8 cellular contexts compared by ENCODE assay signal in genomic region chr5:32942225-32942989, GRCh38.
A peak's percentile ranks its signal among the peaks of the same experiment; 100 is the strongest.
DNase-seq lines count a peak whose midpoint lies in the region; ATAC-seq and TF ChIP-seq lines count a peak whose summit lies in the region.

No MANE protein-coding gene starts in this region.

- TF ChIP-seq POLR2A in GM18505 (IDR thresholded peaks at IDR 0.05; ENCODE audit: borderline replicate concordance, extremely low read depth, insufficient read depth, insufficient read length) (no peak), lower leg skin (IDR thresholded peaks at IDR 0.05) (no peak)

- DNase-seq in A673 (ENCODE audit: low spot score) (peak; percentile 40), glomerular visceral epithelial cell (ENCODE audit: extremely low spot score) (peak; percentile 19), lower leg skin (ENCODE audit: low spot score in 2 of 2) (no peak), foreskin melanocyte (no peak), cerebellum (ENCODE audit: low spot score) (no peak)

- H3K9me2 ChIP-seq in OCI-LY1 (ENCODE audit: low read depth, low read length), result no peaks in the 10 kb centered on the region

- intact Hi-C loops in A673 (cut with micrococcal nuclease; ENCODE audit: unreplicated experiment), result no loop called here
- intact Hi-C loops in lower leg skin (cut with DNase I; ENCODE audit: low total_unique reads), result no loop called here

- H3K36me3 ChIP-seq in A673 (ENCODE audit: insufficient read depth, low read length, poor library complexity, severe bottlenecking) (no peaks in the 10 kb centered on the region), OCI-LY1 (ENCODE audit: insufficient read depth, low read length) (no peaks in the 10 kb centered on the region)

- no peaks in the 10 kb centered on the region for H3F3A ChIP-seq in OCI-LY1 (ENCODE audit: insufficient read depth, low read length)

- POLR2A ChIA-PET in A673 (lab: Charles Lee; ENCODE audit: low non-redundant PET), result no interaction called here

- H4K20me1 ChIP-seq in OCI-LY1 (ENCODE audit: insufficient read depth, low read length), result no peaks in the 10 kb centered on the region

- no peaks in the 10 kb centered on the region for H3K79me2 ChIP-seq in OCI-LY1 (ENCODE audit: insufficient read depth, low read length)

- BruUV-seq in A673 (replicated peaks; lab: Mats Ljungman, UMichigan), result no TSS peak

- H3K4me3 ChIP-seq in A673 (ENCODE audit: low read depth, low read length, poor library complexity, severe bottlenecking), result no peak overlapping the region
- no peak overlapping the region for H3K4me3 ChIP-seq in OCI-LY1 (ENCODE audit: low read depth, low read length, poor library complexity, severe bottlenecking)
- H3K4me3 ChIP-seq in lower leg skin (ENCODE audit: low read depth, poor library complexity, severe bottlenecking), result no peak overlapping the region

- no peak overlapping the region for H2AFZ ChIP-seq in OCI-LY1 (ENCODE audit: low read length)

- H3K27me3 ChIP-seq in A673 (replicated peaks; ENCODE audit: insufficient read depth, low read depth, low read length, poor library complexity) (peaks cover 6% of the 10 kb centered on the region), OCI-LY1 (ENCODE audit: insufficient read depth, low read length) (no peaks in the 10 kb centered on the region)

- CTCF ChIA-PET in A673 (lab: Charles Lee), result no interaction called here

- WGBS in lower leg skin, 2 donors, result 81 to 85% methylated on average over 6 of the region's 6 CpGs

- no peak overlapping the region for H3K9ac ChIP-seq in OCI-LY1 (ENCODE audit: low read length)

- TF ChIP-seq CTCF in A673 (conservative IDR thresholded peaks at IDR 0.05; ENCODE audit: low read depth, low read length), result peak; percentile 45
- peak; percentile 69 for TF ChIP-seq CTCF in OCI-LY1 (IDR thresholded peaks at IDR 0.05; ENCODE audit: low read length)
- no peak for TF ChIP-seq CTCF in lower leg skin (IDR thresholded peaks at IDR 0.05)

- H3K4me1 ChIP-seq in A673 (ENCODE audit: insufficient read depth, low read length, poor library complexity, severe bottlenecking), result no peaks in the 10 kb centered on the region
- H3K4me1 ChIP-seq in OCI-LY1 (ENCODE audit: insufficient read depth, low read length, severe bottlenecking), result no peaks in the 10 kb centered on the region

- ATAC-seq in GM18505 (IDR thresholded peaks at IDR 0.05; ENCODE audit: unreplicated experiment) (peak; percentile 90), HG03025 (IDR thresholded peaks at IDR 0.05; ENCODE audit: low FRiP score, unreplicated experiment) (peak; percentile 72)

- H3K9me3 ChIP-seq in A673 (ENCODE audit: low read depth, low read length, poor library complexity, severe bottlenecking), result no peaks in the 10 kb centered on the region
- no peaks in the 10 kb centered on the region for H3K9me3 ChIP-seq in OCI-LY1 (ENCODE audit: low read length)

- H3K4me2 ChIP-seq in OCI-LY1 (ENCODE audit: low read length), result no peak overlapping the region

- H3K27ac ChIP-seq in A673 (ENCODE audit: low read depth, low read length, poor library complexity, severe bottlenecking) (no peak overlapping the region), OCI-LY1 (ENCODE audit: low read depth, low read length, poor library complexity, severe bottlenecking) (no peak overlapping the region)

Comparison
In these comparisons a context has a peak if more than half of its experiments do, and no peak if none do; other contexts are left out.
1. DNase-seq: peak in A673 (single experiment) and glomerular visceral epithelial cell (single experiment); none in lower leg skin (0 of 2), foreskin melanocyte (single experiment) and cerebellum (single experiment).
2. CTCF ChIP-seq: peak in A673 (single experiment) and OCI-LY1 (single experiment); none in lower leg skin (0 of 3).